20 cellular contexts compared by ENCODE assay signal in the genomic region with DNA sequence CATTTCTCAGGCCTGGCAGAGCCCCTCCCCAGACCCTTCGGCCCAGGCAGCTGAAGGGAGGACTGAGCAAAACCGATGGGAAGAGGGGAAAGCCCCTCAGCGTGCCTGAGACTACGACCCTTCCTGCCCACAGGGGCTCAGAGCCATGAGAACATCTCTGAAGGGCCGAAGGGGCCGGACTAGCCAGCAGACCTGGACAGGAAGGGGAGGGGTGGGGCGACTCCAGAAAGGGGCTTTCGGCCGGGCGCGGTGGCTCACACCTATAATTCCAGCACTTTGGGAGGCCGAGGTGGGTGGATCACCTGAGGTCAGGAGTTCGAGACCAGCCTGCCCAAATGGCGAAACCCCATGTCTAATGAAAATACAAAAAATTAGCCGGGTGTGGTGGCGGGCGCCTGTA.
"Had no signal": no experiment of that assay in that cellular context is flagged by ENCODE, and none has a peak within 500 bp of the region (broad histone marks: within the 10 kb centered on the region; RNA-seq: fewer than 3 reads in every experiment).

No MANE protein-coding gene starts in this region.

- DNase-seq: caudate nucleus; effector CD8-positive, alpha-beta T cell; gastrocnemius medialis; glutamatergic neuron; left colon; stimulated activated CD4-positive, alpha-beta T cell treated with anti-CD3 and anti-CD28 coated beads, Interleukin-2, amount 100 ng/mL, for 24 hours; stimulated activated CD4-positive, alpha-beta T cell treated with anti-CD3 and anti-CD28 coated beads, Interleukin-4, amount 100 ng/mL, for 4 hours; stimulated activated naive B cell treated with anti-CD40 and anti-IgM and Interleukin-4, amounts not matched to agents 10 μg/mL and 1 μg/mL and 100 μg/mL, for 72 hours; stimulated activated naive CD8-positive, alpha-beta T cell treated with anti-CD3 and anti-CD28 coated beads, Interleukin-15, amount 100 ng/mL, for 72 hours; uterus had no signal

- ATAC-seq: esophagus mucosa; gastrocnemius medialis; left colon; stimulated activated naive B cell treated with anti-CD40 and anti-IgM and Interleukin-4, amounts not matched to agents 10 μg/mL and 1 μg/mL and 100 μg/mL, for 72 hours; stimulated activated naive CD8-positive, alpha-beta T cell treated with anti-CD3 and anti-CD28 coated beads, Interleukin-15, amount 100 ng/mL, for 72 hours had no signal

- H3K4me3 ChIP-seq: breast epithelium, coronary artery, dorsolateral prefrontal cortex, gastrocnemius medialis, right atrium auricular region, thoracic aorta, uterus had no signal

- H3K9me3 Mint-ChIP-seq: type B pancreatic cell had no signal

- H3K4me1 ChIP-seq: breast epithelium, gastrocnemius medialis, right atrium auricular region, uterus had no signal

- H3K4me3 Mint-ChIP-seq: memory B cell; mesothelial cell of epicardium; stimulated activated naive B cell treated with anti-CD40 and anti-IgM and Interleukin-4, amounts not matched to agents 10 μg/mL and 1 μg/mL and 100 μg/mL, for 72 hours; stimulated activated naive CD8-positive, alpha-beta T cell treated with anti-CD3 and anti-CD28 coated beads, Interleukin-15, amount 100 ng/mL, for 72 hours; type B pancreatic cell had no signal

- H3K9me3 ChIP-seq: breast epithelium, gastrocnemius medialis, right atrium auricular region, thoracic aorta, uterus had no signal

- H3K27ac ChIP-seq: breast epithelium, coronary artery, dorsolateral prefrontal cortex, gastrocnemius medialis, right atrium auricular region, thoracic aorta, uterus had no signal

- H3K27me3 Mint-ChIP-seq: stimulated activated naive CD8-positive, alpha-beta T cell treated with anti-CD3 and anti-CD28 coated beads, Interleukin-15, amount 100 ng/mL, for 72 hours had no signal

- H3K4me1 Mint-ChIP-seq: stimulated activated naive B cell treated with anti-CD40 and anti-IgM and Interleukin-4, amounts not matched to agents 10 μg/mL and 1 μg/mL and 100 μg/mL, for 72 hours; stimulated activated naive CD8-positive, alpha-beta T cell treated with anti-CD3 and anti-CD28 coated beads, Interleukin-15, amount 100 ng/mL, for 72 hours had no signal

- FAIRE-seq: endometrium had no signal

- H3K36me3 ChIP-seq: breast epithelium, gastrocnemius medialis, right atrium auricular region, thoracic aorta, uterus had no signal

- H3K27me3 ChIP-seq: gastrocnemius medialis, right atrium auricular region, uterus had no signal

- H3K36me3 Mint-ChIP-seq: mesothelial cell of epicardium, type B pancreatic cell had no signal

- H3K27ac Mint-ChIP-seq: memory B cell; mesothelial cell of epicardium; stimulated activated naive B cell treated with anti-CD40 and anti-IgM and Interleukin-4, amounts not matched to agents 10 μg/mL and 1 μg/mL and 100 μg/mL, for 72 hours; stimulated activated naive CD8-positive, alpha-beta T cell treated with anti-CD3 and anti-CD28 coated beads, Interleukin-15, amount 100 ng/mL, for 72 hours; type B pancreatic cell had no signal
